Comparison of ENCODE assay signal across 9 cellular contexts in the genomic region with DNA sequence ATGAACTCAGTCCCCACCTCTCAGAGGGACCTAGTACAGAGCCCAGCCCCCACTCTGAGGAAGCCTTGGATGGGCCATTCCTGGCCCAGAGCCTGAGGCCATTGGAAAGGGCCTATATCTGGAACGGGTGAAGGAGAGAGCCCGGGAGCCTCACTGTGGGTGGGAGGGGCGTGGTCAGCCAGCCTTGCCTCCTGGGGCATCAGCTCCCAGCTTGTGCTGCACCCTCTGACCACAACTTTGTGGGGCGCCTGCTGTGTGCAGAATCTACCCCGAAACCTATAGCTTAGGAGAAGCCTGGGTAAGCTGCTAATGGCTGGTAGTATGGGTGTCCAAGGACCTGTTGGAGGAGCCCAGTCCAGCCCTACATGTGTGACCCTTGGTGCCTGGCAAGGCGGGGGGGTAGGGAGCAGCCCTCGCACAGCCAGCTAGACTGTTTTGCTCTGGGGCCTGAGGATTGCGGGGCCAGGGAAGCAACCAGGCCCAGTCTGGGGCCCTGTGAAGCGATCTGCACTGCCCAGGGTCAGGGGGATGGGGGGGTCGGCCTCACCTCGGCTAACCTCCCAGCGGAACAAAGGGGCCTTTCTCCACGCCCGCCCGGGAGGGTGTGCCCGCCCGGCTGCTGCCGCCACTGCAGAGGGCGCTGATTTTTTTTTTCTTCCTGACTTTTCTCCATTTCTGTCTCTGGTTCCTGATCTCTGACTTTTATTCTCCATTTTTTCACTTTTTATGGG. TPM values are rescaled to one million over a fixed set of nuclear protein-coding genes. Genes with fewer than 3 reads are reported as not detected.
DNase-seq lines count a peak whose midpoint lies in the region; ATAC-seq and TF ChIP-seq lines count a peak whose summit lies in the region.
"Had no signal": no experiment of that assay in that cellular context is flagged by ENCODE, and none has a peak within 500 bp of the region (broad histone marks: within the 10 kb centered on the region; RNA-seq: fewer than 3 reads in every experiment).

No MANE protein-coding gene starts in this region.

- peaks cover 0 to 3% (median 0%) of the 10 kb centered on the region in 5 experiments for H3K9me3 Mint-ChIP-seq in brain
- H3K9me3 Mint-ChIP-seq: stimulated activated naive CD8-positive, alpha-beta T cell treated with anti-CD3 and anti-CD28 coated beads, Interleukin-15, Interleukin-2, amounts not matched to agents 100 ng/mL and 50 ng/mL, for 24 hours had no signal

- H3K4me3 ChIP-seq in lung (no peak overlapping the region), vagina (peak overlapping the region; percentile 36 to 41)

- TF ChIP-seq POLR2A in vagina (IDR thresholded peaks at IDR 0.05): no peak

- H3K4me3 Mint-ChIP-seq in brain: peak overlapping the region in 4 of 5 experiments; percentile 77 to 83 (median 80)

- WGBS in lung, 2 donors: 35 to 38% methylated on average over 19 of the region's 19 CpGs

- H3K4me1 ChIP-seq in lung (ENCODE audit: control insufficient read depth in 2 of 2, insufficient read depth in 2 of 2, low read length in 2 of 2): peaks cover 11 to 32% of the 10 kb centered on the region in 2 donors
- peaks cover 99% of the 10 kb centered on the region for H3K4me1 ChIP-seq in vagina

- in situ Hi-C loops in GM13976 (cut with MboI; ENCODE audit: low sequenced_read_pairs, unreplicated experiment): no loop called here

- DNase-seq in Right ventricle myocardium inferior (ENCODE audit: missing footprints) (no peak), cardiac septum (ENCODE audit: low spot score) (no peak), lung (ENCODE audit: low spot score) (no peak), vagina (ENCODE audit: extremely low spot score in 2 of 2) (no peak), posterior vena cava (ENCODE audit: low spot score) (no peak), GM13976 (ENCODE audit: low spot score) (no peak), NCI-H1105 treated with DMSO at 0.1 percent for 48 hours (lab: John Stamatoyannopoulos, UW) (no peak)

- intact Hi-C loops in Right ventricle myocardium inferior (cut with DNase I) (loop anchor here (5.0 kb wide), 1 partner anchor 38 kb away; no protein-coding TSS in a partner anchor), cardiac septum (cut with DNase I) (loop anchor here (1.0 to 5.0 kb wide), 2 partner anchors 26 to 63 kb away; a partner anchor contains a TSS), vagina (cut with DNase I) (loop anchor here (5.0 kb wide), 2 partner anchors 43 to 78 kb away; no protein-coding TSS in a partner anchor), posterior vena cava (cut with DNase I) (loop anchor here in 1 of 2 donors (2.0 kb wide), 1 partner anchor 26 kb away; no protein-coding TSS in a partner anchor)

- H3K27ac ChIP-seq in lung (ENCODE audit: low read depth in 1 of 2, low read length in 1 of 2) (peak overlapping the region; percentile 41 to 69), vagina (peak overlapping the region; percentile 96)

- peaks cover 58% of the 10 kb centered on the region for H3K27me3 Mint-ChIP-seq in brain

- no peaks in the 10 kb centered on the region for H3K27me3 ChIP-seq in lung (ENCODE audit: control insufficient read depth, insufficient read depth)
- H3K27me3 ChIP-seq in vagina: no peaks in the 10 kb centered on the region

- peak overlapping the region in 3 of 5 experiments; percentile 91 to 97 (median 96) for H3K27ac Mint-ChIP-seq in brain
- H3K27ac Mint-ChIP-seq: stimulated activated naive CD8-positive, alpha-beta T cell treated with anti-CD3 and anti-CD28 coated beads, Interleukin-15, Interleukin-2, amounts not matched to agents 100 ng/mL and 50 ng/mL, for 24 hours had no signal

- peaks cover 82% of the 10 kb centered on the region for H3K4me1 Mint-ChIP-seq in brain

- no peaks in the 10 kb centered on the region for H3K9me3 ChIP-seq in lung (ENCODE audit: control insufficient read depth in 2 of 2, insufficient read depth in 1 of 2, low read length in 1 of 2)
- H3K9me3 ChIP-seq in vagina: no peaks in the 10 kb centered on the region

- no peaks in the 10 kb centered on the region for H3K36me3 Mint-ChIP-seq in brain

- H3K36me3 ChIP-seq in lung (ENCODE audit: control insufficient read depth in 2 of 2, insufficient read depth in 2 of 2, low read length in 2 of 2) (no peaks in the 10 kb centered on the region), vagina (no peaks in the 10 kb centered on the region)

- peak; percentile 18 for ATAC-seq in Right ventricle myocardium inferior
- no peak for ATAC-seq in lung (ENCODE audit: insufficient read depth, low FRiP score)

- TF ChIP-seq CTCF in brain (conservative IDR thresholded peaks at IDR 0.05) (no peak), lung (IDR thresholded peaks at IDR 0.05; ENCODE audit: control extremely low read depth, extremely low read depth) (no peak), vagina (IDR thresholded peaks at IDR 0.05) (no peak), GM13976 (IDR thresholded peaks at IDR 0.05; ENCODE audit: borderline replicate concordance, control extremely low read depth, extremely low read depth, insufficient read depth, missing control alignments) (no peak)

RNA-seq across cellular contexts. Expression of a gene that starts 42.3 kb away (rescaled TPM):
- total RNA-seq in Right ventricle myocardium inferior: 9.4 TPM
- total RNA-seq in cardiac septum: 9.4 TPM
- 2.3 TPM for polyA plus RNA-seq in brain (ENCODE audit: insufficient read depth, low read depth, low replicate concordance)
- 10 to 100 TPM; 12.9 to 25.9 TPM for total RNA-seq in lung
- polyA plus RNA-seq in lung: 10 to 100 TPM; 15.5 to 34.1 TPM
- 11.5 TPM for total RNA-seq in vagina
- 10 to 100 TPM in 1 of 2 donors, 1 to 10 TPM in 1; 9.8 to 13.0 TPM for total RNA-seq in posterior vena cava

RNA-seq across cellular contexts. Expression of a gene that starts 56.1 kb away (rescaled TPM):
- total RNA-seq in Right ventricle myocardium inferior: 21.1 TPM
- 17.5 TPM for total RNA-seq in cardiac septum
- 25.9 TPM for polyA plus RNA-seq in brain (ENCODE audit: insufficient read depth, low read depth, low replicate concordance)
- total RNA-seq in lung: 10 to 100 TPM; 14.4 to 41.4 TPM
- 10 to 100 TPM; 46.1 to 48.2 TPM for polyA plus RNA-seq in lung
- total RNA-seq in vagina: 28.0 TPM
- 10 to 100 TPM; 21.9 to 24.1 TPM for total RNA-seq in posterior vena cava

RNA-seq across cellular contexts. Expression of a gene that starts 57.7 kb away (rescaled TPM):
- 54.0 TPM for total RNA-seq in Right ventricle myocardium inferior
- 33.8 TPM for total RNA-seq in cardiac septum
- polyA plus RNA-seq in brain (ENCODE audit: insufficient read depth, low read depth, low replicate concordance): 42.2 TPM
- total RNA-seq in lung: 10 to 100 TPM; 18.4 to 94.8 TPM
- 10 to 100 TPM; 51.6 to 64.9 TPM for polyA plus RNA-seq in lung
- total RNA-seq in vagina: 22.6 TPM
- total RNA-seq in posterior vena cava: 10 to 100 TPM; 37.6 to 39.7 TPM
